1 cellular context compared by ENCODE assay signal in the genomic region with DNA sequence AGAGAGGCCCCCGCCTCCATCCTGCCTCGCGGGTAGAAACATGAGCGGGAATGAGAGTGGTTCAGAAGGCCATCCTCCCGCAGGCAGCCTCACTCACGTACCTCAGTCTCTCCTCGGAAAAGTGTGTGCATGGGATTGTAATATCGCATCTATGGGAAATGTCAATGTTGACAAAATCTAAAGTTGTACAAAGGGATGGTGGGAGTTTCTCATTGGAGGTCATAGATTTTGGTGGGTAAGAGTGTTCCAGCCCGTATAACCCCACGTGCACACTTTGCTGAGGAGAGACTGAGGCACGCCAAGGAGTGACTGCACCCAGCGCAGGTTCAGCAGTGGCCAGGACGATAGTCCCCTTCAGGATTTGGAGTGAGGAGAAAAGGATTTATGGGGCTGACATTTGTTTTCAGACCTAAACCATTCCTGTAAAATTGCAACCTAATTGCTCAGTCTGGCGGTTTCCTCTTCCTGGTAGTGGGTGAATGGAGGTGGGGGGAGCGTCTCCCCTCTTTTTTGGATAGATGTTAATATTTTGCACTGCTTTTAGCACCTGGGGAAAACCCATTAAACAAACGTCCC.
TF ChIP-seq lines count a peak whose summit lies in the region.

No MANE protein-coding gene starts in this region.

TF ChIP-seq in GM12878, 131 proteins besides CTCF, POLR2A, EP300 and RAD21:
- TF ChIP-seq, protein P1, sequence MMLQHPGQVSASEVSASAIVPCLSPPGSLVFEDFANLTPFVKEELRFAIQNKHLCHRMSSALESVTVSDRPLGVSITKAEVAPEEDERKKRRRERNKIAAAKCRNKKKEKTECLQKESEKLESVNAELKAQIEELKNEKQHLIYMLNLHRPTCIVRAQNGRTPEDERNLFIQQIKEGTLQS (IDR thresholded peaks at IDR 0.05; ENCODE audit: borderline replicate concordance, extremely low read depth, low read depth, low read length), result peak; percentile 8; the same call in 1 of the 2 replicates
- no peak for TF ChIP-seq HDAC2 (IDR thresholded peaks at IDR 0.05)
